ENCODE assay signal across 1 cellular context in genomic region chr1:212926364-212926757, GRCh38.
TF ChIP-seq lines count a peak whose summit lies in the region.

No MANE protein-coding gene starts in this region.

TF ChIP-seq in H1, 55 proteins besides CTCF, POLR2A, EP300 and RAD21:
- TF ChIP-seq JUND (IDR thresholded peaks at IDR 0.05; ENCODE audit: low read length) (no peak), SIRT6 (IDR thresholded peaks at IDR 0.05; ENCODE audit: low read length) (no peak), CHD2 (IDR thresholded peaks at IDR 0.05; ENCODE audit: low read length) (no peak), HDAC2 (IDR thresholded peaks at IDR 0.05; ENCODE audit: borderline replicate concordance in 1 of 2, low read depth in 2 of 2, low read length in 2 of 2) (no peak), SIN3A (conservative IDR thresholded peaks at IDR 0.05 in 1 of 2, IDR thresholded peaks at IDR 0.05 in 1 of 2; ENCODE audit: low read depth in 1 of 2, low read length in 2 of 2) (no peak), SP1 (IDR thresholded peaks at IDR 0.05; ENCODE audit: low read depth, low read length) (no peak), BACH1 (IDR thresholded peaks at IDR 0.05; ENCODE audit: low read length) (no peak), POLR2AphosphoS5 (IDR thresholded peaks at IDR 0.05; ENCODE audit: low read depth, low read length) (no peak), KDM5A (IDR thresholded peaks at IDR 0.05; ENCODE audit: low read length) (no peak), BRCA1 (IDR thresholded peaks at IDR 0.05; ENCODE audit: low read depth, low read length) (no peak), MAX (IDR thresholded peaks at IDR 0.05) (no peak), BCL11A (IDR thresholded peaks at IDR 0.05; ENCODE audit: low read depth in 2 of 2, low read length in 2 of 2) (no peak), CREB1 (IDR thresholded peaks at IDR 0.05) (no peak)
- TF ChIP-seq, protein P1, sequence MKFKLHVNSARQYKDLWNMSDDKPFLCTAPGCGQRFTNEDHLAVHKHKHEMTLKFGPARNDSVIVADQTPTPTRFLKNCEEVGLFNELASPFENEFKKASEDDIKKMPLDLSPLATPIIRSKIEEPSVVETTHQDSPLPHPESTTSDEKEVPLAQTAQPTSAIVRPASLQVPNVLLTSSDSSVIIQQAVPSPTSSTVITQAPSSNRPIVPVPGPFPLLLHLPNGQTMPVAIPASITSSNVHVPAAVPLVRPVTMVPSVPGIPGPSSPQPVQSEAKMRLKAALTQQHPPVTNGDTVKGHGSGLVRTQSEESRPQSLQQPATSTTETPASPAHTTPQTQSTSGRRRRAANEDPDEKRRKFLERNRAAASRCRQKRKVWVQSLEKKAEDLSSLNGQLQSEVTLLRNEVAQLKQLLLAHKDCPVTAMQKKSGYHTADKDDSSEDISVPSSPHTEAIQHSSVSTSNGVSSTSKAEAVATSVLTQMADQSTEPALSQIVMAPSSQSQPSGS (IDR thresholded peaks at IDR 0.05; ENCODE audit: low read length): no peak
